29 cellular contexts compared by ENCODE assay signal in genomic region chr2:235981629-235982028, GRCh38.
A peak's percentile ranks its signal among the peaks of the same experiment; 100 is the strongest.
DNase-seq lines count a peak whose midpoint lies in the region; ATAC-seq and TF ChIP-seq lines count a peak whose summit lies in the region.
"Had no signal": no experiment of that assay in that cellular context is flagged by ENCODE, and none has a peak within 500 bp of the region (broad histone marks: within the 10 kb centered on the region; RNA-seq: fewer than 3 reads in every experiment).

No MANE protein-coding gene starts in this region.

- H3K27ac Mint-ChIP-seq in chondrocyte (ENCODE audit: unreplicated experiment): no peak overlapping the region
- no peak overlapping the region for H3K27ac Mint-ChIP-seq in nephron progenitor cell
- H3K27ac Mint-ChIP-seq: activated CD4-positive, alpha-beta memory T cell treated with anti-CD3 and anti-CD28 coated beads, Interleukin-2, amount 10 ng/mL, durations not matched to agents 7 days and 5 days; activated naive CD4-positive, alpha-beta T cell treated with anti-CD3 and anti-CD28 coated beads for 36 hours; activated T-helper 1 cell treated with anti-CD3 and anti-CD28 coated beads, Interleukin-12 subunit alpha, Interleukin-12 subunit beta, Interleukin-2, Interleukin-4 antibody, amounts not matched to agents 30 ng/mL and 10 ng/mL and 1 ng/mL, durations not matched to agents 14 hours and 24 hours and 36 hours; naive thymus-derived CD4-positive, alpha-beta T cell; stimulated activated memory B cell treated with anti-CD40 and anti-IgM and Interleukin-4, amounts not matched to agents 10 μg/mL and 1 μg/mL and 100 μg/mL, for 72 hours had no signal

- TF ChIP-seq CTCF in chondrocyte (IDR thresholded peaks at IDR 0.05) (no peak), nephron progenitor cell (IDR thresholded peaks at IDR 0.05) (peak; percentile 26)

- DNase-seq in ELF-1 (ENCODE audit: low read depth, low spot score): peak; percentile 68
- peak; percentile 29 for DNase-seq in chondrocyte (ENCODE audit: low spot score)
- DNase-seq in iPS DF 4.7 (ENCODE audit: extremely low read depth, low spot score): peak; percentile 25
- peak; percentile 29 for DNase-seq in nephron progenitor cell
- DNase-seq in activated gamma-delta T cell treated with Interleukin-2 at 50 U/mL for 16 hours: no peak
- DNase-seq: 8988T; activated CD4-positive, alpha-beta memory T cell treated with anti-CD3 and anti-CD28 coated beads, Interleukin-2, amount 10 ng/mL, durations not matched to agents 7 days and 5 days; activated CD8-positive, alpha-beta memory T cell treated with anti-CD3 and anti-CD28 coated beads, Interleukin-2, amount 50 U/mL, for 48 hours; activated naive CD4-positive, alpha-beta T cell treated with anti-CD3 and anti-CD28 coated beads for 36 hours; adrenal gland; body of pancreas; COR-L47; dermis blood vessel endothelial cell; DMS53; gastrocnemius medialis; KBM-7; naive thymus-derived CD4-positive, alpha-beta T cell; NCI-H1092; NCI-H1694 treated with DMSO at 0.1 percent for 48 hours; NCI-H2171 treated with DMSO at 0.1 percent for 48 hours; NCI-H524 treated with DMSO at 0.1 percent for 48 hours; SHP77; T-helper 2 cell had no signal

- H3K27me3 Mint-ChIP-seq in chondrocyte (ENCODE audit: low read depth) (no peaks in the 10 kb centered on the region), nephron progenitor cell (ENCODE audit: low read depth, poor library complexity) (no peaks in the 10 kb centered on the region)
- H3K27me3 Mint-ChIP-seq: stimulated activated memory B cell treated with anti-CD40 and anti-IgM and Interleukin-4, amounts not matched to agents 10 μg/mL and 1 μg/mL and 100 μg/mL, for 72 hours had no signal

- H3K4me3 Mint-ChIP-seq in chondrocyte (ENCODE audit: unreplicated experiment): no peak overlapping the region
- no peak overlapping the region for H3K4me3 Mint-ChIP-seq in nephron progenitor cell
- H3K4me3 Mint-ChIP-seq: activated CD4-positive, alpha-beta memory T cell treated with anti-CD3 and anti-CD28 coated beads, Interleukin-2, amount 10 ng/mL, durations not matched to agents 7 days and 5 days; activated naive CD4-positive, alpha-beta T cell treated with anti-CD3 and anti-CD28 coated beads for 36 hours; activated T-helper 1 cell treated with anti-CD3 and anti-CD28 coated beads, Interleukin-12 subunit alpha, Interleukin-12 subunit beta, Interleukin-2, Interleukin-4 antibody, amounts not matched to agents 30 ng/mL and 10 ng/mL and 1 ng/mL, durations not matched to agents 14 hours and 24 hours and 36 hours; naive thymus-derived CD4-positive, alpha-beta T cell; stimulated activated memory B cell treated with anti-CD40 and anti-IgM and Interleukin-4, amounts not matched to agents 10 μg/mL and 1 μg/mL and 100 μg/mL, for 72 hours had no signal

- H3K4me1 Mint-ChIP-seq in chondrocyte (ENCODE audit: low read depth) (peaks cover 13% of the 10 kb centered on the region), nephron progenitor cell (peaks cover 41% of the 10 kb centered on the region)
- H3K4me1 Mint-ChIP-seq: activated CD4-positive, alpha-beta memory T cell treated with anti-CD3 and anti-CD28 coated beads, Interleukin-2, amount 10 ng/mL, durations not matched to agents 7 days and 5 days; naive thymus-derived CD4-positive, alpha-beta T cell; stimulated activated memory B cell treated with anti-CD40 and anti-IgM and Interleukin-4, amounts not matched to agents 10 μg/mL and 1 μg/mL and 100 μg/mL, for 72 hours had no signal

- H3K9me3 Mint-ChIP-seq in chondrocyte (ENCODE audit: low read depth) (peaks cover 3% of the 10 kb centered on the region), nephron progenitor cell (no peaks in the 10 kb centered on the region)
- H3K9me3 Mint-ChIP-seq: activated CD4-positive, alpha-beta memory T cell treated with anti-CD3 and anti-CD28 coated beads, Interleukin-2, amount 10 ng/mL, durations not matched to agents 7 days and 5 days; activated T-helper 1 cell treated with anti-CD3 and anti-CD28 coated beads, Interleukin-12 subunit alpha, Interleukin-12 subunit beta, Interleukin-2, Interleukin-4 antibody, amounts not matched to agents 30 ng/mL and 10 ng/mL and 1 ng/mL, durations not matched to agents 14 hours and 24 hours and 36 hours had no signal

- ATAC-seq in HG03378 (IDR thresholded peaks at IDR 0.05; ENCODE audit: unreplicated experiment): no peak
- ATAC-seq in GM19455 (IDR thresholded peaks at IDR 0.05; ENCODE audit: unreplicated experiment): no peak
- no peak for ATAC-seq in GM18858 (IDR thresholded peaks at IDR 0.05; ENCODE audit: unreplicated experiment)
- ATAC-seq: body of pancreas; gastrocnemius medialis; naive thymus-derived CD4-positive, alpha-beta T cell; Panc1; stimulated activated memory B cell treated with anti-CD40 and anti-IgM and Interleukin-4, amounts not matched to agents 10 μg/mL and 1 μg/mL and 100 μg/mL, for 72 hours had no signal

- H3K36me3 Mint-ChIP-seq in chondrocyte (ENCODE audit: low read depth): peaks cover 7% of the 10 kb centered on the region
- peaks cover 48% of the 10 kb centered on the region for H3K36me3 Mint-ChIP-seq in nephron progenitor cell (ENCODE audit: low read depth)
- H3K36me3 Mint-ChIP-seq: naive thymus-derived CD4-positive, alpha-beta T cell; stimulated activated memory B cell treated with anti-CD40 and anti-IgM and Interleukin-4, amounts not matched to agents 10 μg/mL and 1 μg/mL and 100 μg/mL, for 72 hours had no signal
